26 cellular contexts compared by ENCODE assay signal in the genomic region with DNA sequence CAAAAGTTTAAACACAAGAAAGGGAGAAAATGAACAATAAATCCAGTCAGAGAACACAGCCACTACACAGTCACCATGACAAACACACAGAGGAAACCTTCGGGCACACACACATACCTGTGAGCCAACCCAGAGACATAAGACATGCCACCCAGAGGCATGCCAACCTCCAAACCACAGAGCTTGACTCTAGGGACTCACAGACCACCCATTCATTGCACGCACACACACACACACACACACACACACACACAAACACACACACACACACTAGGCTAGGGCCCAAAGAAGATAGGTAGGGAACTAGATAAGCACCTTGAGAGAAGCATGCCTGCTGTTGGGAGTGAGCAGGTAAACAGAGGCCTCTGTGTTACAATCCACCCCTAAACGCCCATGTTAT. TPM values are rescaled to one million over a fixed set of nuclear protein-coding genes. Genes with fewer than 3 reads are reported as not detected.
DNase-seq lines count a peak whose midpoint lies in the region; ATAC-seq and TF ChIP-seq lines count a peak whose summit lies in the region.
"Had no signal": no experiment of that assay in that cellular context is flagged by ENCODE, and none has a peak within 500 bp of the region (broad histone marks: within the 10 kb centered on the region; RNA-seq: fewer than 3 reads in every experiment).

No MANE protein-coding gene starts in this region.

- no peak overlapping the region for H2BK5ac ChIP-seq in neuronal stem cell (ENCODE audit: low read length)

- H3K9me3 ChIP-seq in iPS-18a (ENCODE audit: control insufficient read depth, low read depth, low read length) = peaks cover 3% of the 10 kb centered on the region
- peaks cover 4 to 15% of the 10 kb centered on the region in 2 donors for H3K9me3 ChIP-seq in neuronal stem cell (replicated peaks in 1 of 2; ENCODE audit: control insufficient read depth in 2 of 2, insufficient read depth in 1 of 2, low read depth in 1 of 2, low read length in 2 of 2)
- H3K9me3 ChIP-seq in body of pancreas = no peaks in the 10 kb centered on the region
- H3K9me3 ChIP-seq: A549, MG63, SJSA1 had no signal

- H3F3A ChIP-seq in GM23338 (replicated peaks; ENCODE audit: low read depth) = peaks cover 29% of the 10 kb centered on the region

- H3K23ac ChIP-seq in neuronal stem cell (ENCODE audit: low read depth, low read length, poor library complexity) = no peak overlapping the region

- H3K27ac Mint-ChIP-seq in GM23338 (no peak overlapping the region), WTC11 (no peak overlapping the region)

- peak overlapping the region; percentile 58; the same call in 2 of the 3 replicates for H3K4me3 Mint-ChIP-seq in GM23338
- peak overlapping the region; percentile 48 for H3K4me3 Mint-ChIP-seq in WTC11

- peaks cover 100% of the 10 kb centered on the region for H3K27me3 ChIP-seq in GM23338 (ENCODE audit: insufficient read depth)
- peaks cover 100% of the 10 kb centered on the region for H3K27me3 ChIP-seq in iPS-18a (ENCODE audit: control insufficient read depth, insufficient read depth, low read length)
- peaks cover 0 to 93% (median 21%) of the 10 kb centered on the region in 3 experiments for H3K27me3 ChIP-seq in neuronal stem cell (ENCODE audit: control insufficient read depth in 3 of 3, insufficient read depth in 3 of 3, low read depth in 1 of 3, low read length in 3 of 3)
- H3K27me3 ChIP-seq in body of pancreas = peaks cover 0 to 19% of the 10 kb centered on the region in 2 donors
- H3K27me3 ChIP-seq: MG63, SJSA1 had no signal

- H3K9ac ChIP-seq in iPS-18a (ENCODE audit: low read length) (no peak overlapping the region), neuronal stem cell (ENCODE audit: low read depth, low read length, poor library complexity) (no peak overlapping the region)

- H2BK120ac ChIP-seq in neuronal stem cell (ENCODE audit: low read depth, low read length) = no peak overlapping the region

- no peak for DNase-seq in GM23338 (ENCODE audit: low spot score)
- no peak for DNase-seq in WTC11 (ENCODE audit: low spot score)
- DNase-seq in neuronal stem cell (ENCODE audit: low spot score) = no peak
- DNase-seq in NCI-H2171 treated with DMSO at 0.1 percent for 48 hours (lab: John Stamatoyannopoulos, UW) = no peak
- no peak for DNase-seq in GOT3 (lab: John Stamatoyannopoulos, UW)
- no peak for DNase-seq in body of pancreas
- DNase-seq: CD4-positive, CD25-positive, alpha-beta regulatory T cell; COR-L47; DMS 273 treated with DMSO at 0.1 percent for 48 hours; HCEC 1CT; MG63; NCI-H1048; NCI-H1417 treated with DMSO at 0.1 percent for 48 hours; NCI-H187 treated with DMSO at 0.1 percent for 48 hours; NCI-H2227 treated with DMSO at 0.1 percent for 48 hours; OCI-M1; T-helper 1 cell had no signal

- H2AK5ac ChIP-seq in neuronal stem cell (ENCODE audit: low read depth, low read length) = no peak overlapping the region

- H3K14ac ChIP-seq in neuronal stem cell (ENCODE audit: low read length) = no peak overlapping the region

- H3K36me3 Mint-ChIP-seq in GM23338 (ENCODE audit: low read depth) = no peaks in the 10 kb centered on the region; the same call in 1 of the 3 replicates
- peaks cover 8% of the 10 kb centered on the region for H3K36me3 Mint-ChIP-seq in WTC11
- H3K36me3 Mint-ChIP-seq: CD4-positive, CD25-positive, alpha-beta regulatory T cell had no signal

- H3K4me2 ChIP-seq in GM23338 (peak overlapping the region; percentile 85), neuronal stem cell (ENCODE audit: insufficient read depth, low read length, poor library complexity, severe bottlenecking) (no peak overlapping the region)
- H3K4me2 ChIP-seq: A549 had no signal

- no peaks in the 10 kb centered on the region for H3K36me3 ChIP-seq in GM23338 (ENCODE audit: insufficient read depth)
- no peaks in the 10 kb centered on the region for H3K36me3 ChIP-seq in iPS-18a (ENCODE audit: control insufficient read depth, low read depth, low read length)
- peaks cover 0 to 11% of the 10 kb centered on the region in 2 donors for H3K36me3 ChIP-seq in neuronal stem cell (replicated peaks in 1 of 2; ENCODE audit: control insufficient read depth in 2 of 2, insufficient read depth in 2 of 2, low read length in 2 of 2)
- no peaks in the 10 kb centered on the region for H3K36me3 ChIP-seq in body of pancreas (replicated peaks in 1 of 2; ENCODE audit: insufficient read depth in 1 of 2, low read depth in 2 of 2)
- H3K36me3 ChIP-seq: MG63, SJSA1 had no signal

- H4K8ac ChIP-seq in neuronal stem cell (ENCODE audit: low read depth, low read length) = no peak overlapping the region

- peaks cover 60% of the 10 kb centered on the region for H3K4me1 ChIP-seq in GM23338 (ENCODE audit: insufficient read depth)
- peaks cover 37% of the 10 kb centered on the region for H3K4me1 ChIP-seq in iPS-18a (ENCODE audit: control insufficient read depth, low read depth, low read length)
- H3K4me1 ChIP-seq in neuronal stem cell (ENCODE audit: control insufficient read depth in 2 of 2, insufficient read depth in 1 of 2, low read depth in 1 of 2, low read length in 2 of 2) = peaks cover 15 to 63% of the 10 kb centered on the region in 2 donors
- peaks cover 38% of the 10 kb centered on the region for H3K4me1 ChIP-seq in body of pancreas

- CTCF ChIA-PET in WTC11 (lab: Charles Lee) = interaction anchor here (0.7 to 1.4 kb wide), 7 partner anchors 12 to 1004 kb away, joined by 3 to 5 read pairs (median 3); a partner anchor contains a TSS

- no peak overlapping the region for H3K27ac ChIP-seq in GM23338 (ENCODE audit: low read depth)
- no peak overlapping the region for H3K27ac ChIP-seq in iPS-18a (ENCODE audit: low read length)
- peak overlapping the region; percentile 62 for H3K27ac ChIP-seq in neuronal stem cell (replicated peaks; ENCODE audit: low read length)
- H3K27ac ChIP-seq in body of pancreas = no peak overlapping the region
- H3K27ac ChIP-seq: A549, SJSA1 had no signal

- H2AFZ ChIP-seq in GM23338 = no peak overlapping the region
- H2AFZ ChIP-seq in neuronal stem cell (ENCODE audit: low read length) = no peak overlapping the region

- intact Hi-C loops in body of pancreas (cut with DNase I) = loop anchor here (10.0 kb wide), 1 partner anchor 906 kb away; no protein-coding TSS in a partner anchor

- H3K4me3 ChIP-seq in GM23338 (0 out of 2 replicates have a peak overlapping the region, but pooled peaks have one; percentile 10), iPS-18a (ENCODE audit: low read length) (peak overlapping the region; percentile 42), neuronal stem cell (ENCODE audit: low read length in 2 of 2) (no peak overlapping the region), body of pancreas (no peak overlapping the region)
- H3K4me3 ChIP-seq: A549, GM12878, K562, MG63, SJSA1 had no signal

- POLR2A ChIA-PET in WTC11 (lab: Charles Lee) = no interaction called here

- no peaks in the 10 kb centered on the region for H3K9me2 ChIP-seq in GM23338 (ENCODE audit: insufficient read depth)

- no peak overlapping the region for H3K4ac ChIP-seq in neuronal stem cell (ENCODE audit: low read length)

- H3K4me1 Mint-ChIP-seq in GM23338 = peaks cover 58% of the 10 kb centered on the region
- peaks cover 74% of the 10 kb centered on the region for H3K4me1 Mint-ChIP-seq in WTC11

- ATAC-seq in GM23338 (no peak), WTC11 (no peak), body of pancreas (no peak)
- ATAC-seq: A549, HepG2, K562, Right ventricle myocardium inferior had no signal

- H3K27me3 Mint-ChIP-seq in GM23338 (ENCODE audit: insufficient read depth, low read depth, poor library complexity) (peaks cover 97% of the 10 kb centered on the region), WTC11 (ENCODE audit: low read depth) (peaks cover 100% of the 10 kb centered on the region)

- H2BK12ac ChIP-seq in neuronal stem cell (ENCODE audit: low read length) = no peak overlapping the region

- peaks cover 6% of the 10 kb centered on the region for H3K79me1 ChIP-seq in neuronal stem cell (ENCODE audit: low read depth, low read length)

- H4K20me1 ChIP-seq in GM23338 (replicated peaks; ENCODE audit: insufficient read depth) = peaks cover 3% of the 10 kb centered on the region; the same call in 1 of the 2 replicates

- WGBS in neuronal stem cell (ENCODE audit: extremely low coverage in 2 of 2, insufficient read length in 2 of 2, insufficient replicate concordance in 1 of 2), 2 donors = no CpG with 5 or more reads among the region's 3 CpGs
- 46 to 86% methylated on average over 2 to 3 of the region's 3 CpGs for WGBS in body of pancreas, 2 donors

- no peak for TF ChIP-seq POLR2A in body of pancreas (IDR thresholded peaks at IDR 0.05)

- no peak overlapping the region for H4K91ac ChIP-seq in neuronal stem cell (ENCODE audit: low read depth, low read length, poor library complexity)

- H3K9me3 Mint-ChIP-seq in GM23338 (peaks cover 6% of the 10 kb centered on the region; the same call in 2 of the 3 replicates), WTC11 (no peaks in the 10 kb centered on the region)

- H2BK15ac ChIP-seq in neuronal stem cell (ENCODE audit: low read length) = no peak overlapping the region

- no peak overlapping the region for H3K18ac ChIP-seq in neuronal stem cell (ENCODE audit: low read length)

- TF ChIP-seq CTCF in GM23338 (conservative IDR thresholded peaks at IDR 0.05; ENCODE audit: low read depth in 2 of 2) (no peak), WTC11 (IDR thresholded peaks at IDR 0.05) (no peak), body of pancreas (IDR thresholded peaks at IDR 0.05) (no peak)

- H3K79me2 ChIP-seq in GM23338 (replicated peaks; ENCODE audit: insufficient read depth) = no peaks in the 10 kb centered on the region

TF ChIP-seq in WTC11, 78 proteins besides CTCF, POLR2A, EP300 and RAD21 (continues in another document):
- TF ChIP-seq ESRRA (CRISPR knock-in tag; IDR thresholded peaks at IDR 0.05; ENCODE audit: borderline replicate concordance) (no peak), SOX15 (CRISPR knock-in tag; IDR thresholded peaks at IDR 0.05) (no peak), CBFB (CRISPR knock-in tag; IDR thresholded peaks at IDR 0.05; ENCODE audit: low read depth) (no peak), GRHL2 (CRISPR knock-in tag; IDR thresholded peaks at IDR 0.05; ENCODE audit: insufficient replicate concordance, severe bottlenecking) (no peak)

RNA-seq across cellular contexts. Expression of a gene that starts 9.1 kb away (rescaled TPM):
- 0.28 TPM in 1 of 2 replicates, not detected in the other for total RNA-seq in GM23338 (2014; rRNA removed; shearing (Covaris generic))
- 0.21 and 0.37 TPM in 2 replicates for polyA plus RNA-seq in GM23338 (2016; fragmentation: Nextera tagmentation; extraction: Ambion mirVana)
- total RNA-seq in WTC11 (2021) = 6.2 to 13.2 TPM (median 6.6 TPM) in 3 replicates
- 171 TPM for polyA plus RNA-seq in neuronal stem cell (2013, experiment 1 of 2)
- 176 TPM for polyA plus RNA-seq in neuronal stem cell (2013, experiment 2 of 2)
- under 1 TPM in 1 of 2 donors, not detected in 1; 0.52 TPM for total RNA-seq in body of pancreas
- total RNA-seq: CD4-positive, CD25-positive, alpha-beta regulatory T cell; HepG2; K562; LHCN-M2; Right ventricle myocardium inferior; SJSA1 had no signal
- polyA plus RNA-seq: BJ; CD4-positive, CD25-positive, alpha-beta regulatory T cell; HepG2; K562 had no signal

RNA-seq across cellular contexts. Expression of a gene that starts 58.6 kb away (rescaled TPM):
- total RNA-seq in GM23338 (2014; rRNA removed; shearing (Covaris generic)) = 0.31 and 0.87 TPM in 2 replicates
- polyA plus RNA-seq in GM23338 (2016; fragmentation: Nextera tagmentation; extraction: Ambion mirVana) = 1.1 and 1.3 TPM in 2 replicates
- total RNA-seq in WTC11 (2021) (1.2 to 1.7 TPM (median 1.5 TPM) in 3 replicates), body of pancreas (1 to 10 TPM; 2.3 to 5.2 TPM)
- 0.15 TPM for polyA plus RNA-seq in neuronal stem cell (2013, experiment 1 of 2)
- 0.22 TPM for polyA plus RNA-seq in neuronal stem cell (2013, experiment 2 of 2)
- total RNA-seq: CD4-positive, CD25-positive, alpha-beta regulatory T cell; GM12878; HepG2; K562 had no signal
- polyA plus RNA-seq: CD4-positive, CD25-positive, alpha-beta regulatory T cell; GM12878; HepG2; K562 had no signal

Comparison
In these comparisons a context has a peak if more than half of its experiments do, and no peak if none do; other contexts are left out.
1. H3K4me3 ChIP-seq: peak in GM23338 (single experiment) and iPS-18a (single experiment); none in neuronal stem cell (0 of 2) and body of pancreas (0 of 2).